ENCODE assay signal across 8 cellular contexts in genomic region chr21:5106767-5107464, GRCh38.
DNase-seq lines count a peak whose midpoint lies in the region; ATAC-seq, FAIRE-seq and TF ChIP-seq lines count a peak whose summit lies in the region.
"Not testable (repeated sequence)": the region's sequence is repeated elsewhere in the genome, so short reads cannot be mapped to it uniquely, and the experiment has no call there.

No MANE protein-coding gene starts in this region.

- intact Hi-C loops in CD4-positive, alpha-beta T cell (cut with DNase I, micrococcal nuclease); activated CD4-positive, alpha-beta memory T cell treated with anti-CD3 and anti-CD28 coated beads for 36 hours (cut with micrococcal nuclease); ascending aorta (cut with DNase I); kidney (cut with DNase I); gastrocnemius medialis (cut with DNase I; ENCODE audit: low total_unique reads): not testable (repeated sequence)

- in situ Hi-C loops in gastrocnemius medialis (cut with MboI; ENCODE audit: low sequenced_read_pairs in 4 of 4) = not testable (repeated sequence)

- peak overlapping the region; percentile 45 for H3K4me3 Mint-ChIP-seq in CD4-positive, alpha-beta T cell
- H3K4me3 Mint-ChIP-seq in activated CD4-positive, alpha-beta memory T cell treated with anti-CD3 and anti-CD28 coated beads for 36 hours = not testable (repeated sequence)

- POLR2A ChIA-PET in CD4-positive, alpha-beta T cell (lab: Charles Lee); activated CD4-positive, alpha-beta memory T cell treated with anti-CD3 and anti-CD28 coated beads for 36 hours (lab: Charles Lee): not testable (repeated sequence)

- not testable (repeated sequence) for H3K4me1 Mint-ChIP-seq in CD4-positive, alpha-beta T cell (ENCODE audit: low read depth); activated CD4-positive, alpha-beta memory T cell treated with anti-CD3 and anti-CD28 coated beads for 36 hours (ENCODE audit: low read depth)

- not testable (repeated sequence) for DNase-seq in CD4-positive, alpha-beta T cell; activated CD4-positive, alpha-beta memory T cell treated with anti-CD3 and anti-CD28 coated beads for 36 hours; ascending aorta (ENCODE audit: low spot score in 2 of 2); gastrocnemius medialis
- DNase-seq in kidney = peak; percentile 53

- peak overlapping the region; percentile 84 for H3K27ac Mint-ChIP-seq in CD4-positive, alpha-beta T cell
- peak overlapping the region; percentile 91 for H3K27ac Mint-ChIP-seq in activated CD4-positive, alpha-beta memory T cell treated with anti-CD3 and anti-CD28 coated beads for 36 hours

- TF ChIP-seq POLR2A in gastrocnemius medialis (IDR thresholded peaks at IDR 0.05) = not testable (repeated sequence)

- not testable (repeated sequence) for H3K36me3 Mint-ChIP-seq in CD4-positive, alpha-beta T cell (ENCODE audit: low read depth); activated CD4-positive, alpha-beta memory T cell treated with anti-CD3 and anti-CD28 coated beads for 36 hours

- H3K9me3 Mint-ChIP-seq in CD4-positive, alpha-beta T cell; activated CD4-positive, alpha-beta memory T cell treated with anti-CD3 and anti-CD28 coated beads for 36 hours: not testable (repeated sequence)

- H3K4me3 ChIP-seq in ascending aorta; kidney (ENCODE audit: low read length in 2 of 2); gastrocnemius medialis: not testable (repeated sequence)

- not testable (repeated sequence) for H3K27me3 Mint-ChIP-seq in CD4-positive, alpha-beta T cell; activated CD4-positive, alpha-beta memory T cell treated with anti-CD3 and anti-CD28 coated beads for 36 hours

- H3K9me3 ChIP-seq in CD4-positive, alpha-beta T cell (ENCODE audit: control insufficient read depth, low read length); ascending aorta; kidney (ENCODE audit: control insufficient read depth in 1 of 2, low read length in 2 of 2); gastrocnemius medialis: not testable (repeated sequence)

- H3K36me3 ChIP-seq in ascending aorta; kidney (ENCODE audit: control insufficient read depth in 1 of 2, insufficient read depth in 2 of 2, low read length in 2 of 2); gastrocnemius medialis: not testable (repeated sequence)

- H3K27ac ChIP-seq in CD4-positive, alpha-beta T cell (ENCODE audit: low read depth, low read length); kidney (ENCODE audit: low read depth in 2 of 2, low read length in 2 of 2): not testable (repeated sequence)
- H3K27ac ChIP-seq in ascending aorta (peak overlapping the region; percentile 56 to 70), gastrocnemius medialis (peak overlapping the region; percentile 43 to 72 (median 54))

- TF ChIP-seq CTCF in CD4-positive, alpha-beta T cell (IDR thresholded peaks at IDR 0.05); ascending aorta (IDR thresholded peaks at IDR 0.05); kidney (IDR thresholded peaks at IDR 0.05; ENCODE audit: borderline replicate concordance, extremely low read depth, insufficient read depth); gastrocnemius medialis (IDR thresholded peaks at IDR 0.05 in 4 of 5, conservative IDR thresholded peaks at IDR 0.05 in 1 of 5): not testable (repeated sequence)

- H3K27me3 ChIP-seq in CD4-positive, alpha-beta T cell (ENCODE audit: control insufficient read depth, insufficient read depth, low read length); ascending aorta; gastrocnemius medialis: not testable (repeated sequence)

- not testable (repeated sequence) for H3K9ac ChIP-seq in kidney (ENCODE audit: low read length in 2 of 2)

- not testable (repeated sequence) for FAIRE-seq in kidney (lab: Jason Lieb, UNC)

- peak; percentile 4 for ATAC-seq in CD4-positive, alpha-beta T cell (ENCODE audit: poor library complexity)
- ATAC-seq in GM19397 (IDR thresholded peaks at IDR 0.05; ENCODE audit: unreplicated experiment) (peak; percentile 10), HG02840 (IDR thresholded peaks at IDR 0.05; ENCODE audit: low FRiP score, unreplicated experiment) (peak; percentile 26), HG03520 (IDR thresholded peaks at IDR 0.05; ENCODE audit: unreplicated experiment) (peak; percentile 5), gastrocnemius medialis (peak; percentile 37 to 59)

- CTCF ChIA-PET in CD4-positive, alpha-beta T cell (lab: Charles Lee); activated CD4-positive, alpha-beta memory T cell treated with anti-CD3 and anti-CD28 coated beads for 36 hours (lab: Charles Lee): not testable (repeated sequence)

- not testable (repeated sequence) for H3K4me1 ChIP-seq in ascending aorta; kidney (ENCODE audit: control insufficient read depth in 1 of 2, insufficient read depth in 1 of 2, low read depth in 1 of 2, low read length in 2 of 2); gastrocnemius medialis
